In genomic region chr19:11434703-11435056, GRCh38 we compare ENCODE assay signal across 8 cellular contexts. TPM values are rescaled to one million over a fixed set of nuclear protein-coding genes. Genes with fewer than 3 reads are reported as not detected.
A peak's percentile ranks its signal among the peaks of the same experiment; 100 is the strongest.
DNase-seq lines count a peak whose midpoint lies in the region; ATAC-seq and TF ChIP-seq lines count a peak whose summit lies in the region.

No MANE protein-coding gene starts in this region.

- H3K9me3 Mint-ChIP-seq in glutamatergic neuron (ENCODE audit: unreplicated experiment), result peaks cover 3% of the 10 kb centered on the region
- H3K9me3 Mint-ChIP-seq in stimulated activated naive CD8-positive, alpha-beta T cell treated with anti-CD3 and anti-CD28 coated beads, Interleukin-15, amount 100 ng/mL, for 72 hours, result no peaks in the 10 kb centered on the region

- POLR2A ChIA-PET in BJ (lab: Charles Lee), result no interaction called here

- TF ChIP-seq CTCF in BJ (IDR thresholded peaks at IDR 0.05; ENCODE audit: insufficient read depth, low read depth, low read length), result no peak
- no peak for TF ChIP-seq CTCF in glutamatergic neuron (IDR thresholded peaks at IDR 0.05; ENCODE audit: partially characterized antibody, unreplicated experiment)

- ATAC-seq in GM21619 (IDR thresholded peaks at IDR 0.05; ENCODE audit: unreplicated experiment), result peak; percentile 13
- ATAC-seq in SK-N-SH treated with all-trans-retinoic acid at 6 μM for 48 hours, result peak; percentile 34
- peak; percentile 32 for ATAC-seq in stimulated activated naive CD8-positive, alpha-beta T cell treated with anti-CD3 and anti-CD28 coated beads, Interleukin-15, amount 100 ng/mL, for 72 hours
- ATAC-seq in GM21515 (IDR thresholded peaks at IDR 0.05; ENCODE audit: unreplicated experiment), result no peak

- CTCF ChIA-PET in BJ (lab: Yijun Ruan, JAX), result interaction anchor here (0.6 to 3.4 kb wide), 12 partner anchors 8 to 140 kb away, joined by 3 to 34 read pairs (median 4); partner anchors contain the start of genes CCDC159, EPOR, RGL3 and SWSAP1

- peak overlapping the region; percentile 97 for H3K27ac Mint-ChIP-seq in glutamatergic neuron (ENCODE audit: unreplicated experiment)
- peak overlapping the region in 1 of 2 donors; percentile 99 for H3K27ac Mint-ChIP-seq in stimulated activated naive CD8-positive, alpha-beta T cell treated with anti-CD3 and anti-CD28 coated beads, Interleukin-15, amount 100 ng/mL, for 72 hours

- H3K27me3 Mint-ChIP-seq in glutamatergic neuron (ENCODE audit: unreplicated experiment), result peaks cover 5% of the 10 kb centered on the region
- H3K27me3 Mint-ChIP-seq in stimulated activated naive CD8-positive, alpha-beta T cell treated with anti-CD3 and anti-CD28 coated beads, Interleukin-15, amount 100 ng/mL, for 72 hours, result no peaks in the 10 kb centered on the region

- DNase-seq in BJ (ENCODE audit: low read depth) (no peak), glutamatergic neuron (no peak), NCI-H187 (lab: John Stamatoyannopoulos, UW) (no peak), UCSD-AML1 (lab: John Stamatoyannopoulos, UW; ENCODE audit: unreplicated experiment) (no peak)
- DNase-seq in stimulated activated naive CD8-positive, alpha-beta T cell treated with anti-CD3 and anti-CD28 coated beads, Interleukin-15, amount 100 ng/mL, for 72 hours, result no peak

- peaks cover 9% of the 10 kb centered on the region for H3K36me3 ChIP-seq in BJ (ENCODE audit: control insufficient read depth, insufficient read depth, low read length)

- H3K4me3 Mint-ChIP-seq in glutamatergic neuron (ENCODE audit: unreplicated experiment), result peak overlapping the region; percentile 100
- H3K4me3 Mint-ChIP-seq in stimulated activated naive CD8-positive, alpha-beta T cell treated with anti-CD3 and anti-CD28 coated beads, Interleukin-15, amount 100 ng/mL, for 72 hours, result peak overlapping the region; percentile 99 to 100

- peak overlapping the region; percentile 44 for H3K4me3 ChIP-seq in BJ (ENCODE audit: low read depth, low read length)

- H3K36me3 Mint-ChIP-seq in glutamatergic neuron (ENCODE audit: unreplicated experiment), result no peaks in the 10 kb centered on the region

- H3K4me1 Mint-ChIP-seq in glutamatergic neuron (ENCODE audit: low read depth, unreplicated experiment), result peaks cover 3% of the 10 kb centered on the region
- H3K4me1 Mint-ChIP-seq in stimulated activated naive CD8-positive, alpha-beta T cell treated with anti-CD3 and anti-CD28 coated beads, Interleukin-15, amount 100 ng/mL, for 72 hours, result peaks cover 33% of the 10 kb centered on the region

- H3K27me3 ChIP-seq in BJ (ENCODE audit: control insufficient read depth, insufficient read depth, low read length), result no peaks in the 10 kb centered on the region

TF ChIP-seq in SK-N-SH treated with all-trans-retinoic acid at 6 μM for 48 hours, 23 proteins besides CTCF, POLR2A, EP300 and RAD21:
- TF ChIP-seq RARB (CRISPR knock-in tag; IDR thresholded peaks at IDR 0.05) (no peak), ARNTL (CRISPR knock-in tag; IDR thresholded peaks at IDR 0.05; ENCODE audit: borderline replicate concordance, low read depth) (no peak), PATZ1 (CRISPR knock-in tag; IDR thresholded peaks at IDR 0.05; ENCODE audit: borderline replicate concordance) (no peak), CSDC2 (CRISPR knock-in tag; IDR thresholded peaks at IDR 0.05) (no peak), TOX (CRISPR knock-in tag; IDR thresholded peaks at IDR 0.05; ENCODE audit: borderline replicate concordance) (no peak), GLIS3 (CRISPR knock-in tag; IDR thresholded peaks at IDR 0.05) (no peak), SNAI2 (CRISPR knock-in tag; IDR thresholded peaks at IDR 0.05) (no peak), TCF4 (CRISPR knock-in tag; IDR thresholded peaks at IDR 0.05; ENCODE audit: borderline replicate concordance) (no peak)
- TF ChIP-seq, protein P1, sequence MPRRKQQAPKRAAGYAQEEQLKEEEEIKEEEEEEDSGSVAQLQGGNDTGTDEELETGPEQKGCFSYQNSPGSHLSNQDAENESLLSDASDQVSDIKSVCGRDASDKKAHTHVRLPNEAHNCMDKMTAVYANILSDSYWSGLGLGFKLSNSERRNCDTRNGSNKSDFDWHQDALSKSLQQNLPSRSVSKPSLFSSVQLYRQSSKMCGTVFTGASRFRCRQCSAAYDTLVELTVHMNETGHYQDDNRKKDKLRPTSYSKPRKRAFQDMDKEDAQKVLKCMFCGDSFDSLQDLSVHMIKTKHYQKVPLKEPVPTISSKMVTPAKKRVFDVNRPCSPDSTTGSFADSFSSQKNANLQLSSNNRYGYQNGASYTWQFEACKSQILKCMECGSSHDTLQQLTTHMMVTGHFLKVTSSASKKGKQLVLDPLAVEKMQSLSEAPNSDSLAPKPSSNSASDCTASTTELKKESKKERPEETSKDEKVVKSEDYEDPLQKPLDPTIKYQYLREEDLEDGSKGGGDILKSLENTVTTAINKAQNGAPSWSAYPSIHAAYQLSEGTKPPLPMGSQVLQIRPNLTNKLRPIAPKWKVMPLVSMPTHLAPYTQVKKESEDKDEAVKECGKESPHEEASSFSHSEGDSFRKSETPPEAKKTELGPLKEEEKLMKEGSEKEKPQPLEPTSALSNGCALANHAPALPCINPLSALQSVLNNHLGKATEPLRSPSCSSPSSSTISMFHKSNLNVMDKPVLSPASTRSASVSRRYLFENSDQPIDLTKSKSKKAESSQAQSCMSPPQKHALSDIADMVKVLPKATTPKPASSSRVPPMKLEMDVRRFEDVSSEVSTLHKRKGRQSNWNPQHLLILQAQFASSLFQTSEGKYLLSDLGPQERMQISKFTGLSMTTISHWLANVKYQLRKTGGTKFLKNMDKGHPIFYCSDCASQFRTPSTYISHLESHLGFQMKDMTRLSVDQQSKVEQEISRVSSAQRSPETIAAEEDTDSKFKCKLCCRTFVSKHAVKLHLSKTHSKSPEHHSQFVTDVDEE (CRISPR knock-in tag; IDR thresholded peaks at IDR 0.05), result no peak

RNA-seq across cellular contexts. Expression of gene ODAD3, which starts 0.2 kb away (rescaled TPM):
- 0.16 and 0.38 TPM in 2 replicates for polyA plus RNA-seq in BJ (2011; rRNA removed)
- not detected in 2 replicates for polyA minus RNA-seq in BJ (2011; rRNA and poly(A)+ RNA removed)
- total RNA-seq in glutamatergic neuron (ENCODE audit: unreplicated experiment), result 2.6 TPM

RNA-seq across cellular contexts. Expression of gene PRKCSH, which starts 0.8 kb away (rescaled TPM):
- polyA plus RNA-seq in BJ (2011; rRNA removed), result 137 and 348 TPM in 2 replicates
- 107 and 140 TPM in 2 replicates for polyA minus RNA-seq in BJ (2011; rRNA and poly(A)+ RNA removed)
- total RNA-seq in glutamatergic neuron (ENCODE audit: unreplicated experiment), result 276 TPM

RNA-seq across cellular contexts. Expression of gene RGL3, which starts 15.6 kb away (rescaled TPM):
- polyA plus RNA-seq in BJ (2011; rRNA removed), result 1.4 and 2.3 TPM in 2 replicates
- 1.3 and 1.7 TPM in 2 replicates for polyA minus RNA-seq in BJ (2011; rRNA and poly(A)+ RNA removed)
- 0.66 TPM for total RNA-seq in glutamatergic neuron (ENCODE audit: unreplicated experiment)

RNA-seq across cellular contexts. Expression of gene ELAVL3, which starts 46.2 kb away (rescaled TPM):
- polyA plus RNA-seq in BJ (2011; rRNA removed), result not detected in 2 replicates
- polyA minus RNA-seq in BJ (2011; rRNA and poly(A)+ RNA removed), result not detected in 2 replicates
- 633 TPM for total RNA-seq in glutamatergic neuron (ENCODE audit: unreplicated experiment)

RNA-seq across cellular contexts. Expression of gene EPOR, which starts 50.6 kb away (rescaled TPM):
- 3.8 and 5.9 TPM in 2 replicates for polyA plus RNA-seq in BJ (2011; rRNA removed)
- 2.2 and 2.4 TPM in 2 replicates for polyA minus RNA-seq in BJ (2011; rRNA and poly(A)+ RNA removed)
- 11.0 TPM for total RNA-seq in glutamatergic neuron (ENCODE audit: unreplicated experiment)
